In the genomic region with DNA sequence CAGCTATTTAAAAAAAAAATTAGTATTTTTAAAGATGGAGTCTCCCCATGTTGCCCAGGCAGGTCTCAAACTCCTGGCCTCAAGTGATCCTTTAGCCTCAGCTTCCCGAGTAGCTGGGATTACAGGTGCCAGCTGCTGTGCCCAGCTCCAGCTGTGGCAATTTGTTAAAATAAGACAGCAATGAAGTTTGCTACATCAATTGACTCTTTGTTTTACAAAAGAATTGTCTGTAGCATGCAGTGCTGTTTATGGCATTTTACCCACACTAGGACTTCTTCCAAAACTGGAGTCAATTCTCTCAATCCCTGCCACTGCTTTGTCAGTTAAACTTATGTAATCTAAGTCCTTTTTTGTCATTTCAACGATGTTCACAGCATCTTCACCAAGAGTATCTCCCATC, we compare ENCODE assay signal across 17 cellular contexts. TPM values are rescaled to one million over a fixed set of nuclear protein-coding genes. Genes with fewer than 3 reads are reported as not detected.
DNase-seq lines count a peak whose midpoint lies in the region; ATAC-seq and TF ChIP-seq lines count a peak whose summit lies in the region.
"Had no signal": no experiment of that assay in that cellular context is flagged by ENCODE, and none has a peak within 500 bp of the region (broad histone marks: within the 10 kb centered on the region; RNA-seq: fewer than 3 reads in every experiment).

No MANE protein-coding gene starts in this region.

- H3K9me3 ChIP-seq in Karpas-422 (ENCODE audit: low read length), result no peaks in the 10 kb centered on the region
- no peaks in the 10 kb centered on the region for H3K9me3 ChIP-seq in adrenal gland (replicated peaks in 1 of 3)

- H3K27me3 Mint-ChIP-seq in GM23338 (ENCODE audit: insufficient read depth, low read depth, poor library complexity) (no peaks in the 10 kb centered on the region), nephron progenitor cell (ENCODE audit: low read depth, poor library complexity) (no peaks in the 10 kb centered on the region)

- TF ChIP-seq CTCF in GM23338 (conservative IDR thresholded peaks at IDR 0.05; ENCODE audit: low read depth in 2 of 2), result no peak
- TF ChIP-seq CTCF in nephron progenitor cell (IDR thresholded peaks at IDR 0.05), result no peak
- TF ChIP-seq CTCF in adrenal gland (IDR thresholded peaks at IDR 0.05), result no peak

- H3K4me3 ChIP-seq in GM23338 (no peak overlapping the region), Karpas-422 (ENCODE audit: low read length) (no peak overlapping the region), adrenal gland (no peak overlapping the region)
- H3K4me3 ChIP-seq: GM23248 had no signal

- H3K36me3 Mint-ChIP-seq in GM23338 (ENCODE audit: low read depth) (no peaks in the 10 kb centered on the region; the same call in 2 of the 3 replicates), nephron progenitor cell (ENCODE audit: low read depth) (peaks cover 13% of the 10 kb centered on the region)
- H3K36me3 Mint-ChIP-seq: CD8-positive, alpha-beta T cell had no signal

- no peak overlapping the region for H3K4me3 Mint-ChIP-seq in GM23338
- H3K4me3 Mint-ChIP-seq in nephron progenitor cell, result no peak overlapping the region
- H3K4me3 Mint-ChIP-seq: CD8-positive, alpha-beta T cell had no signal

- H3K9me2 ChIP-seq in GM23338 (ENCODE audit: insufficient read depth) (no peaks in the 10 kb centered on the region), Karpas-422 (replicated peaks; ENCODE audit: insufficient read depth, low read length) (no peaks in the 10 kb centered on the region)

- H3K4me1 Mint-ChIP-seq in GM23338 (peaks cover 23% of the 10 kb centered on the region), nephron progenitor cell (peaks cover 14% of the 10 kb centered on the region)

- 72 to 91% (median 81%) methylated on average over 2 of the region's 2 CpGs for WGBS in adrenal gland, 4 donors

- H3K27me3 ChIP-seq in GM23338 (ENCODE audit: insufficient read depth), result no peaks in the 10 kb centered on the region
- H3K27me3 ChIP-seq in Karpas-422 (ENCODE audit: low read length), result no peaks in the 10 kb centered on the region
- H3K27me3 ChIP-seq in adrenal gland, result no peaks in the 10 kb centered on the region

- H4K20me1 ChIP-seq in GM23338 (replicated peaks; ENCODE audit: insufficient read depth) (0 out of 2 replicates have a peak, but pooled peaks cover 6% of the 10 kb centered on the region), Karpas-422 (ENCODE audit: insufficient read depth, low read depth, low read length) (no peaks in the 10 kb centered on the region)

- H2AFZ ChIP-seq in GM23338, result no peak overlapping the region
- H2AFZ ChIP-seq in Karpas-422 (ENCODE audit: low read length), result no peak overlapping the region
- H2AFZ ChIP-seq: GM23248 had no signal

- DNase-seq in GM23338 (ENCODE audit: low spot score) (no peak), Karpas-422 (peak; percentile 24), foreskin melanocyte (peak; percentile 22), nephron progenitor cell (no peak), activated gamma-delta T cell (lab: John Stamatoyannopoulos, UW) (no peak), adrenal gland (no peak), NCI-H128 (lab: John Stamatoyannopoulos, UW; ENCODE audit: unreplicated experiment) (no peak)
- DNase-seq: CD8-positive, alpha-beta T cell; DMS79 treated with DMSO at 0.1 percent for 48 hours; GF-D8; GM23248; NCI-H1436; NCI-H2081; NCI-H524; SHP77 had no signal

- no peaks in the 10 kb centered on the region; the same call in 1 of the 2 replicates for H3K79me2 ChIP-seq in GM23338 (replicated peaks; ENCODE audit: insufficient read depth)
- H3K79me2 ChIP-seq in Karpas-422 (ENCODE audit: low read length), result no peaks in the 10 kb centered on the region

- H3K36me3 ChIP-seq in GM23338 (ENCODE audit: insufficient read depth) (no peaks in the 10 kb centered on the region), Karpas-422 (ENCODE audit: insufficient read depth, low read length) (no peaks in the 10 kb centered on the region), adrenal gland (replicated peaks in 1 of 2) (no peaks in the 10 kb centered on the region)

- intact Hi-C loops in adrenal gland (cut with DNase I), result loop anchor here (10.0 kb wide), 2 partner anchors 55 to 95 kb away; no protein-coding TSS in a partner anchor

- no peaks in the 10 kb centered on the region for H3F3A ChIP-seq in GM23338 (replicated peaks; ENCODE audit: low read depth)

- TF ChIP-seq POLR2A in adrenal gland (IDR thresholded peaks at IDR 0.05), result no peak

- peak overlapping the region; percentile 68; the same call in 1 of the 2 replicates for H3K27ac Mint-ChIP-seq in GM23338
- H3K27ac Mint-ChIP-seq in nephron progenitor cell, result peak overlapping the region; percentile 54
- H3K27ac Mint-ChIP-seq: CD8-positive, alpha-beta T cell had no signal

- no peak overlapping the region for H3K9ac ChIP-seq in Karpas-422 (ENCODE audit: low read length)
- H3K9ac ChIP-seq: GM23248, KMS-11 had no signal

- peaks cover 32% of the 10 kb centered on the region for H3K4me1 ChIP-seq in GM23338 (ENCODE audit: insufficient read depth)
- peaks cover 2% of the 10 kb centered on the region for H3K4me1 ChIP-seq in Karpas-422 (ENCODE audit: low read length)
- peaks cover 15 to 37% of the 10 kb centered on the region in 2 donors for H3K4me1 ChIP-seq in adrenal gland (replicated peaks in 1 of 2)

- ATAC-seq in GM23338, result no peak
- ATAC-seq: CD8-positive, alpha-beta T cell had no signal

- no peaks in the 10 kb centered on the region for H3K9me3 Mint-ChIP-seq in GM23338
- no peaks in the 10 kb centered on the region for H3K9me3 Mint-ChIP-seq in nephron progenitor cell
- H3K9me3 Mint-ChIP-seq: CD8-positive, alpha-beta T cell had no signal

- no peak overlapping the region for H3K27ac ChIP-seq in GM23338 (ENCODE audit: low read depth)
- no peak overlapping the region for H3K27ac ChIP-seq in Karpas-422 (ENCODE audit: low read length)
- H3K27ac ChIP-seq in adrenal gland, result no peak overlapping the region
- H3K27ac ChIP-seq: GM23248, HL-60, KMS-11 had no signal

- no peak overlapping the region for H3K4me2 ChIP-seq in GM23338
- H3K4me2 ChIP-seq in Karpas-422 (ENCODE audit: low read depth, low read length, poor library complexity, severe bottlenecking), result no peak overlapping the region
- H3K4me2 ChIP-seq: KMS-11 had no signal

TF ChIP-seq in GM23338, 12 proteins besides CTCF, POLR2A, EP300 and RAD21:
- TF ChIP-seq STAT1 (IDR thresholded peaks at IDR 0.05; ENCODE audit: unreplicated experiment) (no peak), POLR2AphosphoS5 (IDR thresholded peaks at IDR 0.05; ENCODE audit: low read depth) (no peak), REST (IDR thresholded peaks at IDR 0.05; ENCODE audit: unreplicated experiment) (no peak), EZH2phosphoT487 (IDR thresholded peaks at IDR 0.05; ENCODE audit: unreplicated experiment) (no peak), CREB1 (CRISPR knock-in tag; IDR thresholded peaks at IDR 0.05; ENCODE audit: low read depth) (no peak), NANOG (IDR thresholded peaks at IDR 0.05; ENCODE audit: borderline replicate concordance) (no peak), ZNF331 (CRISPR knock-in tag; IDR thresholded peaks at IDR 0.05; ENCODE audit: low read depth) (no peak), EZH2 (IDR thresholded peaks at IDR 0.05; ENCODE audit: low read depth, unreplicated experiment) (no peak)
- TF ChIP-seq, protein P1, sequence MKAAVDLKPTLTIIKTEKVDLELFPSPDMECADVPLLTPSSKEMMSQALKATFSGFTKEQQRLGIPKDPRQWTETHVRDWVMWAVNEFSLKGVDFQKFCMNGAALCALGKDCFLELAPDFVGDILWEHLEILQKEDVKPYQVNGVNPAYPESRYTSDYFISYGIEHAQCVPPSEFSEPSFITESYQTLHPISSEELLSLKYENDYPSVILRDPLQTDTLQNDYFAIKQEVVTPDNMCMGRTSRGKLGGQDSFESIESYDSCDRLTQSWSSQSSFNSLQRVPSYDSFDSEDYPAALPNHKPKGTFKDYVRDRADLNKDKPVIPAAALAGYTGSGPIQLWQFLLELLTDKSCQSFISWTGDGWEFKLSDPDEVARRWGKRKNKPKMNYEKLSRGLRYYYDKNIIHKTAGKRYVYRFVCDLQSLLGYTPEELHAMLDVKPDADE (IDR thresholded peaks at IDR 0.05), result no peak

RNA-seq across cellular contexts. Expression of gene NDFIP2, which starts 49.3 kb away (rescaled TPM):
- total RNA-seq in GM23338 (2014; rRNA removed; shearing (Covaris generic)), result 28.7 and 32.8 TPM in 2 replicates
- polyA plus RNA-seq in GM23338 (2016; fragmentation: Nextera tagmentation; extraction: Ambion mirVana) (25.2 and 28.3 TPM in 2 replicates), adrenal gland (10 to 100 TPM in 1 of 3 donors, 1 to 10 TPM in 2; 5.2 to 50.7 (median 9.3) TPM)
- 11.2 and 30.2 TPM in 2 replicates for total RNA-seq in Karpas-422 (2014; rRNA removed; shearing (Covaris generic); ENCODE audit: low replicate concordance)
- total RNA-seq in adrenal gland, result 10 to 100 TPM; 16.4 to 52.2 (median 38.9) TPM

Comparison
In these comparisons a context has a peak if more than half of its experiments do, and no peak if none do; other contexts are left out.
1. DNase-seq: peak in Karpas-422 (single experiment) and foreskin melanocyte (single experiment); none in GM23338 (single experiment), nephron progenitor cell (single experiment), activated gamma-delta T cell (single experiment), adrenal gland (0 of 7) and NCI-H128 (single experiment).